ENCODE assay signal across 4 cellular contexts in genomic region chr9:130277525-130277924, GRCh38. TPM values are rescaled to one million over a fixed set of nuclear protein-coding genes. Genes with fewer than 3 reads are reported as not detected.
"Had no signal": no experiment of that assay in that cellular context is flagged by ENCODE, and none has a peak within 500 bp of the region (broad histone marks: within the 10 kb centered on the region; RNA-seq: fewer than 3 reads in every experiment).

No MANE protein-coding gene starts in this region.

RNA-seq across cellular contexts. Expression of gene HMCN2, which starts 12.0 kb away (rescaled TPM):
- total RNA-seq: IMR-90, K562 had no signal
- polyA plus RNA-seq: HepG2, IgD-negative memory B cell had no signal
